20 cellular contexts compared by ENCODE assay signal in the genomic region with DNA sequence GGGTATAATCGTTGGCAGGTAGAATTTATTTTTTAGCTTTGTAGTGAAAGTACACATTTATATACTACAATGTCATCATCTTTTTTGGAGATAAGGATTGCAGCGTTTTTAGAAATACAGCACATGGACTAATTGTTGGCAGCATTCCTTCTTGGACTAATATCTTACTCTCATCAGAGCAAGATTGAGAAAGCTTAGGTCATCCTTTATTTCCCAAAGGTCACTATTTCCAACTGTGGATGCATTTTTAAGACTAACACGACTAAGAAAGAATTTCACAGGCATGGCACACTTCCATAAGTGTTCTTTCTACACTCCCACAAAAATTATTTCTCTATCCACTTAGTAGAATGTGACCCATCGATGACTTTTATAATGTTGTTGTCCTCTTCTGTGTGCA.
DNase-seq lines count a peak whose midpoint lies in the region; ATAC-seq, FAIRE-seq and TF ChIP-seq lines count a peak whose summit lies in the region.
"Had no signal": no experiment of that assay in that cellular context is flagged by ENCODE, and none has a peak within 500 bp of the region (broad histone marks: within the 10 kb centered on the region; RNA-seq: fewer than 3 reads in every experiment).

No MANE protein-coding gene starts in this region.

- no peaks in the 10 kb centered on the region for H3K4me1 ChIP-seq in fibroblast of lung (ENCODE audit: control insufficient read depth, extremely low read depth, insufficient read depth, low read length)
- H3K4me1 ChIP-seq: Peyer's patch had no signal

- no peak overlapping the region for H3K27ac ChIP-seq in fibroblast of lung (ENCODE audit: insufficient read depth, low read length)
- H3K27ac ChIP-seq: HL-60, Peyer's patch, SK-N-MC had no signal

- no peak overlapping the region for H3K4me3 ChIP-seq in fibroblast of lung (replicated peaks in 1 of 4; ENCODE audit: control extremely low read depth in 1 of 4, insufficient read depth in 1 of 4, low read depth in 3 of 4, low read length in 4 of 4)
- H3K4me3 ChIP-seq: MG63, Peyer's patch, SK-N-MC had no signal

- H3K36me3 ChIP-seq in fibroblast of lung (ENCODE audit: control insufficient read depth, insufficient read depth, low read length): no peaks in the 10 kb centered on the region
- H3K36me3 ChIP-seq: MG63, Peyer's patch had no signal

- ATAC-seq in omental fat pad (ENCODE audit: low FRiP score) (peak; percentile 59), HG03520 (IDR thresholded peaks at IDR 0.05; ENCODE audit: unreplicated experiment) (no peak), GM19023 (IDR thresholded peaks at IDR 0.05; ENCODE audit: unreplicated experiment) (no peak)

- H4K20me1 ChIP-seq in fibroblast of lung (ENCODE audit: control insufficient read depth, extremely low read depth, insufficient read depth, low read length): no peaks in the 10 kb centered on the region

- no peaks in the 10 kb centered on the region for H3K79me2 ChIP-seq in fibroblast of lung (ENCODE audit: control insufficient read depth, insufficient read depth, low read length)

- no peak overlapping the region for H3K9ac ChIP-seq in fibroblast of lung (ENCODE audit: insufficient read depth, low read length)

- FAIRE-seq in H54 (lab: Jason Lieb, UNC) (peak; percentile 30), GM19239 (lab: Jason Lieb, UNC) (no peak)

- no peaks in the 10 kb centered on the region for H3K9me3 ChIP-seq in fibroblast of lung (ENCODE audit: control insufficient read depth, insufficient read depth, low read depth, low read length)
- H3K9me3 ChIP-seq: Peyer's patch had no signal

- H3K27me3 ChIP-seq in fibroblast of lung (ENCODE audit: control insufficient read depth, insufficient read depth, low read length): no peaks in the 10 kb centered on the region
- H3K27me3 ChIP-seq: MG63, Peyer's patch had no signal

- DNase-seq in H54 (ENCODE audit: insufficient read length, low spot score): no peak
- peak; percentile 49 for DNase-seq in NCI-H226
- peak; percentile 16 to 91 for DNase-seq in fibroblast of lung (ENCODE audit: low read depth in 2 of 2)
- no peak for DNase-seq in omental fat pad (ENCODE audit: low spot score)
- DNase-seq in SKM-1 treated with dmso at 0.1 percent for 144 hours (lab: John Stamatoyannopoulos, UW; ENCODE audit: unreplicated experiment): no peak
- no peak for DNase-seq in GM19239 (ENCODE audit: insufficient read length, low spot score)
- DNase-seq: DMS79 treated with DMSO at 0.1 percent for 48 hours; H9; MG63; NCI-H1048; NCI-H1436; NCI-H2029 treated with DMSO at 0.1 percent for 48 hours; NCI-H2171; NCI-H748 treated with DMSO at 0.1 percent for 48 hours; NK-92 treated with Interleukin-12 subunit alpha and Interleukin-12 subunit beta, amount 100 ng/mL, for 24 hours; Peyer's patch had no signal

- no peak overlapping the region for H2AFZ ChIP-seq in fibroblast of lung (ENCODE audit: low read length)

- TF ChIP-seq CTCF in fibroblast of lung (conservative IDR thresholded peaks at IDR 0.05 in 1 of 2, IDR thresholded peaks at IDR 0.05 in 1 of 2; ENCODE audit: low read depth in 1 of 2, low read length in 2 of 2) (no peak), omental fat pad (IDR thresholded peaks at IDR 0.05) (no peak)

- no peak overlapping the region for H3K4me2 ChIP-seq in fibroblast of lung (ENCODE audit: extremely low read depth, insufficient read depth, low read length)

- TF ChIP-seq POLR2A in H54 (IDR thresholded peaks at IDR 0.05; ENCODE audit: low read depth, low read length): no peak

Comparison
In these comparisons a context has a peak if more than half of its experiments do, and no peak if none do; other contexts are left out.
1. DNase-seq: peak in NCI-H226 (single experiment) and fibroblast of lung (2 of 2); none in H54 (single experiment), omental fat pad (single experiment), SKM-1 treated with dmso at 0.1 percent for 144 hours (single experiment) and GM19239 (single experiment).